Comparison of ENCODE assay signal across 8 cellular contexts in the genomic region with DNA sequence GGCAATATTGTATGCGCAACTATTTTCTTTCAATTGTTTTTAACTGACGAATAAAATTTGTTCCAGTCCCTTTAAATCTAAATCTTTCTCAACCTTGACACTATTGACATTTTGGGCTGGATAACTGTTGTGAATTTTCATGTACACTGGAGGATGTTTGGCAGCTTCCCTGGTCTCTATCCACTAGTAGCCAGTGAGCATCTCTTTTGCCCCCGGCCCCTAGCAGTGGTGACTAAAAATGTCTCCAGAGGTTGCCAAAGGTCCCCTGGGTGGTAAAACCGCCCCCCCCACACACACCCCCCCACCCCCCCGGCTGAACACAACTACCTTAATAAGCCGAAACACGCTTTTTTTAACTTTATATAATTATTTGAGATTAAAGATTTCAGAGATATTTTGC. TPM values are rescaled to one million over a fixed set of nuclear protein-coding genes. Genes with fewer than 3 reads are reported as not detected.
DNase-seq lines count a peak whose midpoint lies in the region; ATAC-seq and TF ChIP-seq lines count a peak whose summit lies in the region.

No MANE protein-coding gene starts in this region.

- H3K4me1 ChIP-seq in Caco-2 (no peaks in the 10 kb centered on the region), neuron (ENCODE audit: insufficient read depth, low read length) (peaks cover 5% of the 10 kb centered on the region)

- H2AFZ ChIP-seq in neuron (ENCODE audit: low read depth, low read length): no peak overlapping the region

- intact Hi-C loops in Caco-2 (cut with micrococcal nuclease; ENCODE audit: unreplicated experiment): loop anchor here (10.0 kb wide), 1 partner anchor 272 kb away; no protein-coding TSS in a partner anchor

- H3K27ac ChIP-seq in coronary artery: no peak overlapping the region

- H3K36me3 Mint-ChIP-seq in Caco-2 (ENCODE audit: insufficient read depth, unreplicated experiment): no peaks in the 10 kb centered on the region

- no peak for TF ChIP-seq CTCF in Caco-2 (IDR thresholded peaks at IDR 0.05; ENCODE audit: insufficient read depth in 1 of 2, low read depth in 1 of 2, low read length in 1 of 2, severe bottlenecking in 1 of 2, unreplicated experiment in 1 of 2)
- TF ChIP-seq CTCF in coronary artery (IDR thresholded peaks at IDR 0.05): no peak

- no peaks in the 10 kb centered on the region for H3K27me3 Mint-ChIP-seq in Caco-2 (ENCODE audit: insufficient read depth, unreplicated experiment)

- BruUV-seq in Caco-2 (replicated peaks; lab: Mats Ljungman, UMichigan): no TSS peak

- peak in 1 of 2 experiments; percentile 0 for DNase-seq in Caco-2
- DNase-seq in M059J (ENCODE audit: low read depth): peak; percentile 17
- no peak for DNase-seq in coronary artery (ENCODE audit: low spot score)
- no peak for DNase-seq in HCEC 1CT
- DNase-seq in stimulated activated naive CD4-positive, alpha-beta T cell treated with Interleukin-2 at 50 U/mL for 16 hours (lab: John Stamatoyannopoulos, UW): no peak
- DNase-seq in cerebellar cortex (ENCODE audit: low spot score): no peak

- no peak for ATAC-seq in GM21367 (IDR thresholded peaks at IDR 0.05; ENCODE audit: unreplicated experiment)

- H3K36me3 ChIP-seq in Caco-2 (ENCODE audit: control insufficient read depth, insufficient read depth, low read length) (no peaks in the 10 kb centered on the region), neuron (ENCODE audit: insufficient read depth, low read length) (no peaks in the 10 kb centered on the region)

- CTCF ChIA-PET in Caco-2 (lab: Charles Lee): interaction anchor here (0.5 kb wide), 1 partner anchor 228 kb away, joined by 3 read pairs; no protein-coding TSS in a partner anchor

- H3K9me3 ChIP-seq in Caco-2: no peaks in the 10 kb centered on the region
- H3K9me3 ChIP-seq in neuron (ENCODE audit: low read length): no peaks in the 10 kb centered on the region

- peak overlapping the region; percentile 78 for H3K4me3 Mint-ChIP-seq in Caco-2 (ENCODE audit: unreplicated experiment)

- H3K27me3 ChIP-seq in Caco-2 (replicated peaks; ENCODE audit: control insufficient read depth, insufficient read depth, low read length): no peaks in the 10 kb centered on the region
- H3K27me3 ChIP-seq in neuron (ENCODE audit: insufficient read depth, low read length): no peaks in the 10 kb centered on the region

- POLR2A ChIA-PET in Caco-2 (lab: Charles Lee): interaction anchor here (0.6 to 1.1 kb wide), 3 partner anchors 30 to 1138 kb away, joined by 3 to 5 read pairs (median 3); a partner anchor contains a TSS

- peak overlapping the region; percentile 81 for H3K4me3 ChIP-seq in Caco-2 (ENCODE audit: low read depth, low read length)
- peak overlapping the region; percentile 67 for H3K4me3 ChIP-seq in coronary artery
- H3K4me3 ChIP-seq in neuron (ENCODE audit: low read length): peak overlapping the region; percentile 74

- no peaks in the 10 kb centered on the region for H3K4me1 Mint-ChIP-seq in Caco-2 (ENCODE audit: low read depth, unreplicated experiment)

- H3K27ac Mint-ChIP-seq in Caco-2 (ENCODE audit: unreplicated experiment): no peak overlapping the region

- H3K9me3 Mint-ChIP-seq in Caco-2 (ENCODE audit: unreplicated experiment): no peaks in the 10 kb centered on the region

RNA-seq across cellular contexts. Expression of a gene that starts 0.5 kb away (rescaled TPM):
- total RNA-seq in Caco-2 (2022): 8.1 and 8.8 TPM in 2 replicates
- total RNA-seq in M059J (2014; rRNA removed; shearing (Covaris generic)): 10.4 and 12.5 TPM in 2 replicates

RNA-seq across cellular contexts. Expression of a gene that starts 0.9 kb away (rescaled TPM):
- 13.0 and 13.8 TPM in 2 replicates for total RNA-seq in Caco-2 (2022)
- 34.0 and 36.9 TPM in 2 replicates for total RNA-seq in M059J (2014; rRNA removed; shearing (Covaris generic))
